20 cellular contexts compared by ENCODE assay signal in the genomic region with DNA sequence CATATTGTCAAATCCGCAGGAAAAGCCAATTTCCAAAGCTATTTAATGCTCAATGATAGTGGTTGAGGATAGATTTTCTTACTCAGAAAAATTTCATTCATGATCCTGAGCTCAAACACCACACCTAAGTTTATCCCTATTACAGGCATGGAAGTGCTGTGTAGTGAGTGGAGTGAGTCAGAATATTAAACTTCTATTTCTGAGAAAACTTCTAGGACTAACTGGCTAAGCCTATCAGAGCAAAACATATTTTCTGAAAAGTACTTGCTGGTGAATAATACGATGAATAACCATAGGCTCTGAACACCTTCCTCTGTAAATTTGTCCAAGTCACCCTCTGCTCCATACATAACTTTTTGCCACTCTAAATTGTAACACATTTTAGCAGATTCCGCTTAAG.
A peak's percentile ranks its signal among the peaks of the same experiment; 100 is the strongest.
DNase-seq lines count a peak whose midpoint lies in the region; ATAC-seq, FAIRE-seq and TF ChIP-seq lines count a peak whose summit lies in the region.
"Had no signal": no experiment of that assay in that cellular context is flagged by ENCODE, and none has a peak within 500 bp of the region (broad histone marks: within the 10 kb centered on the region; RNA-seq: fewer than 3 reads in every experiment).

No MANE protein-coding gene starts in this region.

- ATAC-seq in left ventricle myocardium superior: no peak
- ATAC-seq: HCT116, Panc1 had no signal

- H3K79me2 ChIP-seq in ACC112 (ENCODE audit: control insufficient read depth, insufficient read depth, low read length, unreplicated experiment) (no peaks in the 10 kb centered on the region), astrocyte (ENCODE audit: insufficient read depth, low read length) (no peaks in the 10 kb centered on the region)

- no peaks in the 10 kb centered on the region for H3K9me3 ChIP-seq in astrocyte (ENCODE audit: insufficient read depth, low read depth, low read length)

- no peak overlapping the region for H2AFZ ChIP-seq in ACC112 (ENCODE audit: low read length, unreplicated experiment)
- H2AFZ ChIP-seq in astrocyte (ENCODE audit: low read depth, low read length): no peak overlapping the region

- H3K27me3 ChIP-seq in ACC112 (ENCODE audit: insufficient read depth, low read length) (no peaks in the 10 kb centered on the region), astrocyte (ENCODE audit: insufficient read depth, low read length) (no peaks in the 10 kb centered on the region)

- intact Hi-C loops in left ventricle myocardium superior (cut with micrococcal nuclease): no loop called here

- H3K4me3 ChIP-seq in ACC112 (ENCODE audit: low read depth, low read length): no peak overlapping the region
- no peak overlapping the region for H3K4me3 ChIP-seq in astrocyte (ENCODE audit: insufficient read depth, low read depth, low read length)
- H3K4me3 ChIP-seq in fibroblast of the aortic adventitia (ENCODE audit: low read depth, low read length): no peak overlapping the region

- H3K27ac ChIP-seq in ACC112 (ENCODE audit: low read depth, low read length) (peak overlapping the region; percentile 21; the same call in 1 of the 2 replicates), astrocyte (ENCODE audit: low read depth, low read length) (no peak overlapping the region)
- H3K27ac ChIP-seq: 22Rv1 had no signal

- FAIRE-seq in astrocyte (lab: Jason Lieb, UNC): no peak
- FAIRE-seq: GM12891, HTR-8/SVneo had no signal

- H3K4me1 Mint-ChIP-seq in astrocyte (ENCODE audit: low read depth, unreplicated experiment): peaks cover 16% of the 10 kb centered on the region

- H3K4me3 Mint-ChIP-seq in astrocyte (ENCODE audit: unreplicated experiment): no peak overlapping the region

- H3K4me1 ChIP-seq in ACC112 (ENCODE audit: control insufficient read depth, insufficient read depth, low read length, unreplicated experiment): peaks cover 11% of the 10 kb centered on the region
- H3K4me1 ChIP-seq in astrocyte (ENCODE audit: insufficient read depth, low read length): no peaks in the 10 kb centered on the region

- no peaks in the 10 kb centered on the region for H4K20me1 ChIP-seq in astrocyte (ENCODE audit: insufficient read depth, low read length)

- peak overlapping the region; percentile 82 for H3K27ac Mint-ChIP-seq in astrocyte (ENCODE audit: unreplicated experiment)

- H3K36me3 Mint-ChIP-seq in astrocyte (ENCODE audit: low read depth, unreplicated experiment): no peaks in the 10 kb centered on the region

- TF ChIP-seq CTCF in astrocyte (IDR thresholded peaks at IDR 0.05; ENCODE audit: insufficient read depth, low read depth, low read length) (no peak), fibroblast of the aortic adventitia (IDR thresholded peaks at IDR 0.05; ENCODE audit: insufficient read depth, low read length) (no peak)

- no peak overlapping the region for H3K4me2 ChIP-seq in astrocyte (ENCODE audit: low read length)

- DNase-seq in LHCN-M2 (ENCODE audit: low read depth) (peak; percentile 54), astrocyte (ENCODE audit: low read depth) (peak; percentile 55), fibroblast of the aortic adventitia (ENCODE audit: low read depth) (peak; percentile 27), left ventricle myocardium superior (no peak), NCI-H146 (lab: John Stamatoyannopoulos, UW) (no peak), NOMO-1 treated with dmso at 0.1 percent for 144 hours (lab: John Stamatoyannopoulos, UW; ENCODE audit: unreplicated experiment) (no peak)
- DNase-seq in activated CD4-positive, alpha-beta T cell treated with anti-CD3 and anti-CD28 coated beads, Interleukin-2, amount 50 U/mL, for 48 hours: no peak
- DNase-seq: C1 segment of cervical spinal cord, KBM-7, NCI-H1092, NCI-H1694 treated with DMSO at 0.1 percent for 48 hours, NCI-H446 treated with DMSO at 0.1 percent for 48 hours, NCI-H774, Right ventricle myocardium superior had no signal

- no peak overlapping the region for H3K9ac ChIP-seq in astrocyte (ENCODE audit: low read length)

- no peaks in the 10 kb centered on the region for H3K27me3 Mint-ChIP-seq in astrocyte (ENCODE audit: low read depth, unreplicated experiment)

- H3K36me3 ChIP-seq in ACC112 (ENCODE audit: insufficient read depth, low read length) (no peaks in the 10 kb centered on the region), astrocyte (ENCODE audit: insufficient read depth, low read length) (no peaks in the 10 kb centered on the region)

- peaks cover 2% of the 10 kb centered on the region for H3K9me3 Mint-ChIP-seq in astrocyte (ENCODE audit: unreplicated experiment)

Comparison
In these comparisons a context has a peak if more than half of its experiments do, and no peak if none do; other contexts are left out.
1. DNase-seq: peak in LHCN-M2 (single experiment), astrocyte (single experiment) and fibroblast of the aortic adventitia (single experiment); none in left ventricle myocardium superior (single experiment), NCI-H146 (single experiment), NOMO-1 treated with dmso at 0.1 percent for 144 hours (single experiment) and activated CD4-positive, alpha-beta T cell treated with anti-CD3 and anti-CD28 coated beads, Interleukin-2, amount 50 U/mL, for 48 hours (0 of 2).